ENCODE assay signal across 1 cellular context in the genomic region with DNA sequence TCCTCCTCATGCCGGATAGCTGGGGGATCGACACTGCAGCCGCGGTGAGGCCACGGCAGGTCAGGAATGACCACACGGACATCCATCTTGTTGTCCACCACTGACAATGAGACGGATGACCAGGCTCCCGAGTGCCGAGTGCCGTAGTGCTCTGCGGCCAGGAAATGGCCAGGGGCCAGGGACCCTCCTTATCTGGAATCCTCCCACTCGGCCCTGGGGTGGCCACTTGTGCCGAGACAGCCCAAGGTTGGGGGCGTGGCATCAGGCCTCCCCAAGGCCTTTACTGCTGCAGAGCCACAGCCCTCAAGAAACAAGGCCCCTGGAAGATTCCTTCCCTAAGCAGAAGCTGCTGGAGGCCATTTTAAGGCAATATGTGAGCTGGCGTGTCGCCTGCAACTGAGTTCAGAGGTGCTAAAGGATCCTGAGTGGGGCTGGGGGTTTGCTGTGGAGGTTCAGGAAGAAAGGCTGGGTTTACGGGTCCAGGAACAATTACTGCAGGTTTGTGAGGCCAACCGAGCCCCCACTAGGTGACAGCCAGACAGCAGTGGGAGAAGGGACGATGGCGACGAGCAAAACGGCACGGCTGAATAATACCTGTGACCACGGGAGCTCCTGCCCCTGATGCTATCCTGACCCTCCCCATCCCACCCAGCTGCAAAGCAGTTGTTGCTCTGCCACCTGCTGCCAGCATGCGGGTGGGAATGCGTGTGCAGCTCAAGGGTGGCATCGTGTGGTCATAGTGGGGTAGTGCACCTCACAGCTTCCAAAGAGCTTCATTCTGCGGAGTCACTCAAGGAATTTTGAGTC.
A peak's percentile ranks its signal among the peaks of the same experiment; 100 is the strongest.
TF ChIP-seq lines count a peak whose summit lies in the region.

No MANE protein-coding gene starts in this region.

TF ChIP-seq in K562, 482 proteins besides CTCF, POLR2A, EP300 and RAD21 (continued from another document and continues in another):
- TF ChIP-seq, protein P1, sequence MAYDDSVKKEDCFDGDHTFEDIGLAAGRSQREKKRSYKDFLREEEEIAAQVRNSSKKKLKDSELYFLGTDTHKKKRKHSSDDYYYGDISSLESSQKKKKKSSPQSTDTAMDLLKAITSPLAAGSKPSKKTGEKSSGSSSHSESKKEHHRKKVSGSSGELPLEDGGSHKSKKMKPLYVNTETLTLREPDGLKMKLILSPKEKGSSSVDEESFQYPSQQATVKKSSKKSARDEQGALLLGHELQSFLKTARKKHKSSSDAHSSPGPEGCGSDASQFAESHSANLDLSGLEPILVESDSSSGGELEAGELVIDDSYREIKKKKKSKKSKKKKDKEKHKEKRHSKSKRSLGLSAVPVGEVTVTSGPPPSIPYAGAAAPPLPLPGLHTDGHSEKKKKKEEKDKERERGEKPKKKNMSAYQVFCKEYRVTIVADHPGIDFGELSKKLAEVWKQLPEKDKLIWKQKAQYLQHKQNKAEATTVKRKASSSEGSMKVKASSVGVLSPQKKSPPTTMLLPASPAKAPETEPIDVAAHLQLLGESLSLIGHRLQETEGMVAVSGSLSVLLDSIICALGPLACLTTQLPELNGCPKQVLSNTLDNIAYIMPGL (CRISPR knock-in tag; IDR thresholded peaks at IDR 0.05): 0 out of 2 replicates have a peak, but pooled peaks have one; percentile 35
- TF ChIP-seq SMAD1 (IDR thresholded peaks at IDR 0.05; ENCODE audit: low read depth, low read length, partially characterized antibody) (no peak), PPARD (CRISPR knock-in tag; IDR thresholded peaks at IDR 0.05) (no peak), ARID1B (IDR thresholded peaks at IDR 0.05) (no peak), KLF16 (IDR thresholded peaks at IDR 0.05) (peak; percentile 77), SIRT6 (IDR thresholded peaks at IDR 0.05; ENCODE audit: low read depth, low read length) (no peak), ZNF174 (CRISPR knock-in tag; IDR thresholded peaks at IDR 0.05) (no peak), BHLHE40 (IDR thresholded peaks at IDR 0.05; ENCODE audit: low read length) (peak; percentile 49; the same call in 1 of the 2 replicates), KDM2B (CRISPR knock-in tag; IDR thresholded peaks at IDR 0.05) (no peak), BDP1 (IDR thresholded peaks at IDR 0.05; ENCODE audit: insufficient read depth, insufficient read length) (no peak), TRIM24 (IDR thresholded peaks at IDR 0.05) (0 out of 4 replicates have a peak, but pooled peaks of 1 of the 2 experiments have one; percentile 12), SIN3B (IDR thresholded peaks at IDR 0.05; ENCODE audit: low read depth) (no peak), KDM5B (IDR thresholded peaks at IDR 0.05; ENCODE audit: insufficient replicate concordance, low read depth, low read length) (no peak), ZNF780A (CRISPR knock-in tag; IDR thresholded peaks at IDR 0.05) (no peak), BCL6 (CRISPR knock-in tag; IDR thresholded peaks at IDR 0.05) (0 out of 2 replicates have a peak, but pooled peaks have one; percentile 9), ARNT (IDR thresholded peaks at IDR 0.05) (no peak), ZKSCAN8 (CRISPR knock-in tag; IDR thresholded peaks at IDR 0.05) (no peak), ZNF347 (CRISPR knock-in tag; IDR thresholded peaks at IDR 0.05; ENCODE audit: low read depth) (no peak), GATA2 (CRISPR knock-in tag; IDR thresholded peaks at IDR 0.05) (0 out of 2 replicates have a peak, but pooled peaks have one; percentile 15), KLF13 (tag; IDR thresholded peaks at IDR 0.05; ENCODE audit: borderline replicate concordance, low read depth) (no peak), GABPA (tag; conservative IDR thresholded peaks at IDR 0.05; ENCODE audit: low read depth) (no peak), HSF4 (CRISPR knock-in tag; IDR thresholded peaks at IDR 0.05; ENCODE audit: borderline replicate concordance) (no peak), HDAC2 (IDR thresholded peaks at IDR 0.05) (0 out of 2 replicates have a peak, but pooled peaks have one; percentile 27), NFE2 (IDR thresholded peaks at IDR 0.05; ENCODE audit: low read depth) (peak; percentile 93), HDAC1 (IDR thresholded peaks at IDR 0.05) (peak in 1 of 2 experiments; percentile 46; a peak in 2 of 4 replicates), CBFB (CRISPR knock-in tag; IDR thresholded peaks at IDR 0.05) (peak; percentile 85; the same call in 1 of the 2 replicates), ZNF584 (CRISPR knock-in tag; IDR thresholded peaks at IDR 0.05; ENCODE audit: low read depth) (no peak), ZBTB7A (IDR thresholded peaks at IDR 0.05; ENCODE audit: borderline replicate concordance, control insufficient read depth, low read depth, low read length) (no peak; the same call in 1 of the 2 replicates), GABPB2 (CRISPR knock-in tag; conservative IDR thresholded peaks at IDR 0.05) (no peak), TOE1 (IDR thresholded peaks at IDR 0.05; ENCODE audit: borderline replicate concordance) (0 out of 2 replicates have a peak, but pooled peaks have one; percentile 34), TOE1 (CRISPR knock-in tag; IDR thresholded peaks at IDR 0.05; ENCODE audit: borderline replicate concordance, low read depth) (no peak), MAFK (IDR thresholded peaks at IDR 0.05; ENCODE audit: low read length) (peak; percentile 66), ILF3 (IDR thresholded peaks at IDR 0.05; ENCODE audit: borderline replicate concordance) (no peak), ZNF12 (CRISPR knock-in tag; IDR thresholded peaks at IDR 0.05) (no peak), POLR2B (IDR thresholded peaks at IDR 0.05; ENCODE audit: low read depth, partially characterized antibody) (no peak), ERF (CRISPR knock-in tag; IDR thresholded peaks at IDR 0.05) (0 out of 2 replicates have a peak, but pooled peaks have one; percentile 5), SPI1 (IDR thresholded peaks at IDR 0.05; ENCODE audit: borderline replicate concordance, low read depth, low read length) (no peak), BMI1 (IDR thresholded peaks at IDR 0.05; ENCODE audit: low read length) (no peak)
- TF ChIP-seq, protein P2, sequence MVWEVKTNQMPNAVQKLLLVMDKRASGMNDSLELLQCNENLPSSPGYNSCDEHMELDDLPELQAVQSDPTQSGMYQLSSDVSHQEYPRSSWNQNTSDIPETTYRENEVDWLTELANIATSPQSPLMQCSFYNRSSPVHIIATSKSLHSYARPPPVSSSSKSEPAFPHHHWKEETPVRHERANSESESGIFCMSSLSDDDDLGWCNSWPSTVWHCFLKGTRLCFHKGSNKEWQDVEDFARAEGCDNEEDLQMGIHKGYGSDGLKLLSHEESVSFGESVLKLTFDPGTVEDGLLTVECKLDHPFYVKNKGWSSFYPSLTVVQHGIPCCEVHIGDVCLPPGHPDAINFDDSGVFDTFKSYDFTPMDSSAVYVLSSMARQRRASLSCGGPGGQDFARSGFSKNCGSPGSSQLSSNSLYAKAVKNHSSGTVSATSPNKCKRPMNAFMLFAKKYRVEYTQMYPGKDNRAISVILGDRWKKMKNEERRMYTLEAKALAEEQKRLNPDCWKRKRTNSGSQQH (CRISPR knock-in tag; IDR thresholded peaks at IDR 0.05): no peak
- TF ChIP-seq, protein P3, sequence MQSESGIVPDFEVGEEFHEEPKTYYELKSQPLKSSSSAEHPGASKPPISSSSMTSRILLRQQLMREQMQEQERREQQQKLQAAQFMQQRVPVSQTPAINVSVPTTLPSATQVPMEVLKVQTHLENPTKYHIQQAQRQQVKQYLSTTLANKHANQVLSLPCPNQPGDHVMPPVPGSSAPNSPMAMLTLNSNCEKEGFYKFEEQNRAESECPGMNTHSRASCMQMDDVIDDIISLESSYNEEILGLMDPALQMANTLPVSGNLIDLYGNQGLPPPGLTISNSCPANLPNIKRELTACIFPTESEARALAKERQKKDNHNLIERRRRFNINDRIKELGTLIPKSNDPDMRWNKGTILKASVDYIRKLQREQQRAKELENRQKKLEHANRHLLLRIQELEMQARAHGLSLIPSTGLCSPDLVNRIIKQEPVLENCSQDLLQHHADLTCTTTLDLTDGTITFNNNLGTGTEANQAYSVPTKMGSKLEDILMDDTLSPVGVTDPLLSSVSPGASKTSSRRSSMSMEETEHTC (IDR thresholded peaks at IDR 0.05): no peak
- TF ChIP-seq, protein P4, sequence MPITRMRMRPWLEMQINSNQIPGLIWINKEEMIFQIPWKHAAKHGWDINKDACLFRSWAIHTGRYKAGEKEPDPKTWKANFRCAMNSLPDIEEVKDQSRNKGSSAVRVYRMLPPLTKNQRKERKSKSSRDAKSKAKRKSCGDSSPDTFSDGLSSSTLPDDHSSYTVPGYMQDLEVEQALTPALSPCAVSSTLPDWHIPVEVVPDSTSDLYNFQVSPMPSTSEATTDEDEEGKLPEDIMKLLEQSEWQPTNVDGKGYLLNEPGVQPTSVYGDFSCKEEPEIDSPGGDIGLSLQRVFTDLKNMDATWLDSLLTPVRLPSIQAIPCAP (CRISPR knock-in tag; IDR thresholded peaks at IDR 0.05; ENCODE audit: borderline replicate concordance): no peak
- TF ChIP-seq, protein P5, sequence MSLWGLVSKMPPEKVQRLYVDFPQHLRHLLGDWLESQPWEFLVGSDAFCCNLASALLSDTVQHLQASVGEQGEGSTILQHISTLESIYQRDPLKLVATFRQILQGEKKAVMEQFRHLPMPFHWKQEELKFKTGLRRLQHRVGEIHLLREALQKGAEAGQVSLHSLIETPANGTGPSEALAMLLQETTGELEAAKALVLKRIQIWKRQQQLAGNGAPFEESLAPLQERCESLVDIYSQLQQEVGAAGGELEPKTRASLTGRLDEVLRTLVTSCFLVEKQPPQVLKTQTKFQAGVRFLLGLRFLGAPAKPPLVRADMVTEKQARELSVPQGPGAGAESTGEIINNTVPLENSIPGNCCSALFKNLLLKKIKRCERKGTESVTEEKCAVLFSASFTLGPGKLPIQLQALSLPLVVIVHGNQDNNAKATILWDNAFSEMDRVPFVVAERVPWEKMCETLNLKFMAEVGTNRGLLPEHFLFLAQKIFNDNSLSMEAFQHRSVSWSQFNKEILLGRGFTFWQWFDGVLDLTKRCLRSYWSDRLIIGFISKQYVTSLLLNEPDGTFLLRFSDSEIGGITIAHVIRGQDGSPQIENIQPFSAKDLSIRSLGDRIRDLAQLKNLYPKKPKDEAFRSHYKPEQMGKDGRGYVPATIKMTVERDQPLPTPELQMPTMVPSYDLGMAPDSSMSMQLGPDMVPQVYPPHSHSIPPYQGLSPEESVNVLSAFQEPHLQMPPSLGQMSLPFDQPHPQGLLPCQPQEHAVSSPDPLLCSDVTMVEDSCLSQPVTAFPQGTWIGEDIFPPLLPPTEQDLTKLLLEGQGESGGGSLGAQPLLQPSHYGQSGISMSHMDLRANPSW (CRISPR knock-in tag; IDR thresholded peaks at IDR 0.05): peak; percentile 87; the same call in 1 of the 2 replicates
- TF ChIP-seq, protein P6, sequence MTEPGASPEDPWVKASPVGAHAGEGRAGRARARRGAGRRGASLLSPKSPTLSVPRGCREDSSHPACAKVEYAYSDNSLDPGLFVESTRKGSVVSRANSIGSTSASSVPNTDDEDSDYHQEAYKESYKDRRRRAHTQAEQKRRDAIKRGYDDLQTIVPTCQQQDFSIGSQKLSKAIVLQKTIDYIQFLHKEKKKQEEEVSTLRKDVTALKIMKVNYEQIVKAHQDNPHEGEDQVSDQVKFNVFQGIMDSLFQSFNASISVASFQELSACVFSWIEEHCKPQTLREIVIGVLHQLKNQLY (CRISPR knock-in tag; conservative IDR thresholded peaks at IDR 0.05): no peak
- TF ChIP-seq, protein P7, sequence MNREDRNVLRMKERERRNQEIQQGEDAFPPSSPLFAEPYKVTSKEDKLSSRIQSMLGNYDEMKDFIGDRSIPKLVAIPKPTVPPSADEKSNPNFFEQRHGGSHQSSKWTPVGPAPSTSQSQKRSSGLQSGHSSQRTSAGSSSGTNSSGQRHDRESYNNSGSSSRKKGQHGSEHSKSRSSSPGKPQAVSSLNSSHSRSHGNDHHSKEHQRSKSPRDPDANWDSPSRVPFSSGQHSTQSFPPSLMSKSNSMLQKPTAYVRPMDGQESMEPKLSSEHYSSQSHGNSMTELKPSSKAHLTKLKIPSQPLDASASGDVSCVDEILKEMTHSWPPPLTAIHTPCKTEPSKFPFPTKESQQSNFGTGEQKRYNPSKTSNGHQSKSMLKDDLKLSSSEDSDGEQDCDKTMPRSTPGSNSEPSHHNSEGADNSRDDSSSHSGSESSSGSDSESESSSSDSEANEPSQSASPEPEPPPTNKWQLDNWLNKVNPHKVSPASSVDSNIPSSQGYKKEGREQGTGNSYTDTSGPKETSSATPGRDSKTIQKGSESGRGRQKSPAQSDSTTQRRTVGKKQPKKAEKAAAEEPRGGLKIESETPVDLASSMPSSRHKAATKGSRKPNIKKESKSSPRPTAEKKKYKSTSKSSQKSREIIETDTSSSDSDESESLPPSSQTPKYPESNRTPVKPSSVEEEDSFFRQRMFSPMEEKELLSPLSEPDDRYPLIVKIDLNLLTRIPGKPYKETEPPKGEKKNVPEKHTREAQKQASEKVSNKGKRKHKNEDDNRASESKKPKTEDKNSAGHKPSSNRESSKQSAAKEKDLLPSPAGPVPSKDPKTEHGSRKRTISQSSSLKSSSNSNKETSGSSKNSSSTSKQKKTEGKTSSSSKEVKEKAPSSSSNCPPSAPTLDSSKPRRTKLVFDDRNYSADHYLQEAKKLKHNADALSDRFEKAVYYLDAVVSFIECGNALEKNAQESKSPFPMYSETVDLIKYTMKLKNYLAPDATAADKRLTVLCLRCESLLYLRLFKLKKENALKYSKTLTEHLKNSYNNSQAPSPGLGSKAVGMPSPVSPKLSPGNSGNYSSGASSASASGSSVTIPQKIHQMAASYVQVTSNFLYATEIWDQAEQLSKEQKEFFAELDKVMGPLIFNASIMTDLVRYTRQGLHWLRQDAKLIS (CRISPR knock-in tag; IDR thresholded peaks at IDR 0.05): no peak
- TF ChIP-seq, protein P8, sequence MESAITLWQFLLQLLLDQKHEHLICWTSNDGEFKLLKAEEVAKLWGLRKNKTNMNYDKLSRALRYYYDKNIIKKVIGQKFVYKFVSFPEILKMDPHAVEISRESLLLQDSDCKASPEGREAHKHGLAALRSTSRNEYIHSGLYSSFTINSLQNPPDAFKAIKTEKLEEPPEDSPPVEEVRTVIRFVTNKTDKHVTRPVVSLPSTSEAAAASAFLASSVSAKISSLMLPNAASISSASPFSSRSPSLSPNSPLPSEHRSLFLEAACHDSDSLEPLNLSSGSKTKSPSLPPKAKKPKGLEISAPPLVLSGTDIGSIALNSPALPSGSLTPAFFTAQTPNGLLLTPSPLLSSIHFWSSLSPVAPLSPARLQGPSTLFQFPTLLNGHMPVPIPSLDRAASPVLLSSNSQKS (CRISPR knock-in tag; IDR thresholded peaks at IDR 0.05): no peak
- TF ChIP-seq, protein P9, sequence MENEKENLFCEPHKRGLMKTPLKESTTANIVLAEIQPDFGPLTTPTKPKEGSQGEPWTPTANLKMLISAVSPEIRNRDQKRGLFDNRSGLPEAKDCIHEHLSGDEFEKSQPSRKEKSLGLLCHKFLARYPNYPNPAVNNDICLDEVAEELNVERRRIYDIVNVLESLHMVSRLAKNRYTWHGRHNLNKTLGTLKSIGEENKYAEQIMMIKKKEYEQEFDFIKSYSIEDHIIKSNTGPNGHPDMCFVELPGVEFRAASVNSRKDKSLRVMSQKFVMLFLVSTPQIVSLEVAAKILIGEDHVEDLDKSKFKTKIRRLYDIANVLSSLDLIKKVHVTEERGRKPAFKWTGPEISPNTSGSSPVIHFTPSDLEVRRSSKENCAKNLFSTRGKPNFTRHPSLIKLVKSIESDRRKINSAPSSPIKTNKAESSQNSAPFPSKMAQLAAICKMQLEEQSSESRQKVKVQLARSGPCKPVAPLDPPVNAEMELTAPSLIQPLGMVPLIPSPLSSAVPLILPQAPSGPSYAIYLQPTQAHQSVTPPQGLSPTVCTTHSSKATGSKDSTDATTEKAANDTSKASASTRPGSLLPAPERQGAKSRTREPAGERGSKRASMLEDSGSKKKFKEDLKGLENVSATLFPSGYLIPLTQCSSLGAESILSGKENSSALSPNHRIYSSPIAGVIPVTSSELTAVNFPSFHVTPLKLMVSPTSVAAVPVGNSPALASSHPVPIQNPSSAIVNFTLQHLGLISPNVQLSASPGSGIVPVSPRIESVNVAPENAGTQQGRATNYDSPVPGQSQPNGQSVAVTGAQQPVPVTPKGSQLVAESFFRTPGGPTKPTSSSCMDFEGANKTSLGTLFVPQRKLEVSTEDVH (IDR thresholded peaks at IDR 0.05; ENCODE audit: low read depth, partially characterized antibody): no peak
